ENCODE assay signal across 14 cellular contexts in genomic region chr14:97719043-97719442, GRCh38.
"Had no signal": no experiment of that assay in that cellular context is flagged by ENCODE, and none has a peak within 500 bp of the region (broad histone marks: within the 10 kb centered on the region; RNA-seq: fewer than 3 reads in every experiment).

No MANE protein-coding gene starts in this region.

- H3K4me3 Mint-ChIP-seq: activated T-helper 1 cell treated with anti-CD3 and anti-CD28 coated beads, Interleukin-12 subunit alpha, Interleukin-12 subunit beta, Interleukin-2, Interleukin-4 antibody, amounts not matched to agents 30 ng/mL and 10 ng/mL and 1 ng/mL, durations not matched to agents 14 hours and 24 hours and 36 hours; naive B cell; stimulated activated naive CD8-positive, alpha-beta T cell treated with anti-CD3 and anti-CD28 coated beads, Interleukin-15, Interleukin-2, amounts not matched to agents 100 ng/mL and 50 ng/mL, for 24 hours had no signal

- H3K9me3 Mint-ChIP-seq: activated T-helper 1 cell treated with anti-CD3 and anti-CD28 coated beads, Interleukin-12 subunit alpha, Interleukin-12 subunit beta, Interleukin-2, Interleukin-4 antibody, amounts not matched to agents 30 ng/mL and 10 ng/mL and 1 ng/mL, durations not matched to agents 14 hours and 24 hours and 36 hours had no signal

- ATAC-seq: body of pancreas, mucosa of descending colon, psoas muscle, right cardiac atrium, SK-N-SH treated with all-trans-retinoic acid at 6 μM for 48 hours had no signal

- H3K27me3 Mint-ChIP-seq: naive B cell; stimulated activated naive CD8-positive, alpha-beta T cell treated with anti-CD3 and anti-CD28 coated beads, Interleukin-15, Interleukin-2, amounts not matched to agents 100 ng/mL and 50 ng/mL, for 24 hours had no signal

- H3K4me1 Mint-ChIP-seq: naive B cell had no signal

- H3K4me1 ChIP-seq: body of pancreas, psoas muscle, transverse colon, vagina had no signal

- H3K9me3 ChIP-seq: ovary, vagina had no signal

- H3K36me3 ChIP-seq: ovary, transverse colon, vagina had no signal

- H3K27ac ChIP-seq: body of pancreas, ovary, psoas muscle, transverse colon, vagina had no signal

- H3K36me3 Mint-ChIP-seq: naive B cell had no signal

- DNase-seq: activated naive CD4-positive, alpha-beta T cell treated with Interleukin-2 at 50 U/mL for 16 hours; body of pancreas; mesenchymal stem cell; mucosa of descending colon; naive B cell; ovary; psoas muscle; right cardiac atrium; stimulated activated CD4-positive, alpha-beta T cell treated with anti-CD3 and anti-CD28 coated beads, Interleukin-2, amount 100 ng/mL, for 24 hours; transverse colon had no signal

- H3K4me3 ChIP-seq: body of pancreas, mucosa of descending colon, ovary, psoas muscle, transverse colon, vagina had no signal

- H3K27ac Mint-ChIP-seq: activated T-helper 1 cell treated with anti-CD3 and anti-CD28 coated beads, Interleukin-12 subunit alpha, Interleukin-12 subunit beta, Interleukin-2, Interleukin-4 antibody, amounts not matched to agents 30 ng/mL and 10 ng/mL and 1 ng/mL, durations not matched to agents 14 hours and 24 hours and 36 hours; naive B cell; stimulated activated naive CD8-positive, alpha-beta T cell treated with anti-CD3 and anti-CD28 coated beads, Interleukin-15, Interleukin-2, amounts not matched to agents 100 ng/mL and 50 ng/mL, for 24 hours had no signal

- H3K27me3 ChIP-seq: body of pancreas, ovary, transverse colon, vagina had no signal
